In genomic region chr4:12499693-12500092, GRCh38 we compare ENCODE assay signal across 1 cellular context.
TF ChIP-seq lines count a peak whose summit lies in the region.

No MANE protein-coding gene starts in this region.

TF ChIP-seq in HepG2, 621 proteins besides CTCF, POLR2A, EP300 and RAD21 (continued from another document and continues in another):
- TF ChIP-seq ZMAT5 (CRISPR knock-in tag; IDR thresholded peaks at IDR 0.05; ENCODE audit: borderline replicate concordance, low read depth) (no peak), PHF8 (CRISPR knock-in tag; IDR thresholded peaks at IDR 0.05) (no peak), ZNF264 (CRISPR knock-in tag; IDR thresholded peaks at IDR 0.05) (no peak; the same call in 1 of the 2 replicates), ZNF704 (CRISPR knock-in tag; IDR thresholded peaks at IDR 0.05; ENCODE audit: borderline replicate concordance) (no peak), PAX8 (CRISPR knock-in tag; IDR thresholded peaks at IDR 0.05; ENCODE audit: borderline replicate concordance) (no peak), ZKSCAN1 (IDR thresholded peaks at IDR 0.05; ENCODE audit: low read length) (no peak), HINFP (CRISPR knock-in tag; IDR thresholded peaks at IDR 0.05; ENCODE audit: low read depth) (no peak), MLX (CRISPR knock-in tag; IDR thresholded peaks at IDR 0.05) (peak; percentile 71; the same call in 1 of the 2 replicates), GPN1 (CRISPR knock-in tag; IDR thresholded peaks at IDR 0.05; ENCODE audit: borderline replicate concordance) (no peak), KLF16 (CRISPR knock-in tag; IDR thresholded peaks at IDR 0.05) (no peak; a peak in 1 of 4 replicates), GTF2F1 (IDR thresholded peaks at IDR 0.05; ENCODE audit: low read length) (no peak), SKI (IDR thresholded peaks at IDR 0.05; ENCODE audit: partially characterized antibody) (peak; percentile 90), DDIT3 (CRISPR knock-in tag; IDR thresholded peaks at IDR 0.05) (no peak), NBN (conservative IDR thresholded peaks at IDR 0.05) (no peak), ELF4 (CRISPR knock-in tag; IDR thresholded peaks at IDR 0.05; ENCODE audit: borderline replicate concordance) (no peak), MXI1 (IDR thresholded peaks at IDR 0.05; ENCODE audit: borderline replicate concordance, low read depth, low read length) (peak; percentile 15; the same call in 1 of the 3 replicates), MTF1 (CRISPR knock-in tag; IDR thresholded peaks at IDR 0.05) (no peak), RNF219 (CRISPR knock-in tag; IDR thresholded peaks at IDR 0.05) (no peak), AFF4 (CRISPR knock-in tag; IDR thresholded peaks at IDR 0.05) (no peak), CBX2 (IDR thresholded peaks at IDR 0.05; ENCODE audit: low read depth, low read length) (no peak), CBX2 (CRISPR knock-in tag; IDR thresholded peaks at IDR 0.05; ENCODE audit: low read depth) (no peak), ZNF232 (CRISPR knock-in tag; IDR thresholded peaks at IDR 0.05; ENCODE audit: borderline replicate concordance) (no peak), EHMT2 (IDR thresholded peaks at IDR 0.05; ENCODE audit: borderline replicate concordance, low read depth, low read length) (peak; percentile 68; the same call in 1 of the 2 replicates), SIN3B (IDR thresholded peaks at IDR 0.05; ENCODE audit: low read length) (no peak), ZNF30 (CRISPR knock-in tag; IDR thresholded peaks at IDR 0.05) (no peak), E2F5 (CRISPR knock-in tag; conservative IDR thresholded peaks at IDR 0.05) (no peak), ARHGAP35 (CRISPR knock-in tag; IDR thresholded peaks at IDR 0.05; ENCODE audit: borderline replicate concordance) (no peak), CREB1 (IDR thresholded peaks at IDR 0.05) (no peak), CREB1 (CRISPR knock-in tag; IDR thresholded peaks at IDR 0.05) (peak; percentile 62; the same call in 1 of the 2 replicates), ZNF335 (CRISPR knock-in tag; IDR thresholded peaks at IDR 0.05) (no peak), MEF2D (CRISPR knock-in tag; IDR thresholded peaks at IDR 0.05) (peak; percentile 91), NR2F2 (IDR thresholded peaks at IDR 0.05; ENCODE audit: borderline replicate concordance, low read depth) (peak; percentile 66; the same call in 1 of the 2 replicates), MLXIP (CRISPR knock-in tag; IDR thresholded peaks at IDR 0.05; ENCODE audit: borderline replicate concordance) (no peak), ATM (IDR thresholded peaks at IDR 0.05; ENCODE audit: borderline replicate concordance) (no peak), THRA (CRISPR knock-in tag; IDR thresholded peaks at IDR 0.05; ENCODE audit: borderline replicate concordance) (no peak), ZNF292 (CRISPR knock-in tag; IDR thresholded peaks at IDR 0.05; ENCODE audit: borderline replicate concordance, low read depth) (0 out of 2 replicates have a peak, but pooled peaks have one; percentile 27), ZSCAN20 (CRISPR knock-in tag; IDR thresholded peaks at IDR 0.05; ENCODE audit: borderline replicate concordance) (no peak), SNRNP70 (IDR thresholded peaks at IDR 0.05; ENCODE audit: low read depth, low read length) (no peak), RELA (CRISPR knock-in tag; IDR thresholded peaks at IDR 0.05) (no peak), E2F1 (CRISPR knock-in tag; IDR thresholded peaks at IDR 0.05) (no peak), ZNF501 (CRISPR knock-in tag; IDR thresholded peaks at IDR 0.05) (no peak), CCDC6 (CRISPR knock-in tag; IDR thresholded peaks at IDR 0.05) (no peak), SAFB2 (CRISPR knock-in tag; IDR thresholded peaks at IDR 0.05; ENCODE audit: borderline replicate concordance, low read depth) (no peak), GLMP (CRISPR knock-in tag; IDR thresholded peaks at IDR 0.05; ENCODE audit: borderline replicate concordance) (no peak), PRPF4 (IDR thresholded peaks at IDR 0.05; ENCODE audit: low read depth, low read length, poor library complexity, severe bottlenecking) (no peak), ETV5 (CRISPR knock-in tag; IDR thresholded peaks at IDR 0.05; ENCODE audit: borderline replicate concordance) (peak; percentile 32; the same call in 1 of the 2 replicates), ZNF484 (CRISPR knock-in tag; IDR thresholded peaks at IDR 0.05; ENCODE audit: borderline replicate concordance, low read depth) (no peak), ZNF576 (CRISPR knock-in tag; IDR thresholded peaks at IDR 0.05) (no peak), HOXA7 (CRISPR knock-in tag; IDR thresholded peaks at IDR 0.05) (no peak)
